In genomic region chr17:80944326-80944725, GRCh38 we compare ENCODE assay signal across 28 cellular contexts. TPM values are rescaled to one million over a fixed set of nuclear protein-coding genes. Genes with fewer than 3 reads are reported as not detected.
DNase-seq lines count a peak whose midpoint lies in the region; ATAC-seq and TF ChIP-seq lines count a peak whose summit lies in the region.
"Had no signal": no experiment of that assay in that cellular context is flagged by ENCODE, and none has a peak within 500 bp of the region (broad histone marks: within the 10 kb centered on the region; RNA-seq: fewer than 3 reads in every experiment).

No MANE protein-coding gene starts in this region.

- no peak overlapping the region for H3K9ac ChIP-seq in endodermal cell (ENCODE audit: extremely low read depth, low read length, poor library complexity, severe bottlenecking)

- ATAC-seq in left ventricle myocardium superior (no peak), heart right ventricle (no peak)
- ATAC-seq: naive thymus-derived CD8-positive, alpha-beta T cell; stimulated activated naive CD8-positive, alpha-beta T cell treated with anti-CD3 and anti-CD28 coated beads, Interleukin-15, amount 100 ng/mL, for 72 hours had no signal

- 84 to 88% methylated on average over 9 of the region's 9 CpGs for WGBS in heart right ventricle, 2 donors
- WGBS in endodermal cell (ENCODE audit: insufficient coverage in 1 of 2, insufficient read length in 1 of 2), 2 experiments = 77 to 94% methylated on average over 7 to 9 of the region's 9 CpGs

- TF ChIP-seq CTCF in heart right ventricle (IDR thresholded peaks at IDR 0.05) (no peak), endodermal cell (conservative IDR thresholded peaks at IDR 0.05) (no peak), osteocyte (IDR thresholded peaks at IDR 0.05) (no peak), uterus (IDR thresholded peaks at IDR 0.05) (no peak), OCI-LY7 (conservative IDR thresholded peaks at IDR 0.05; ENCODE audit: low read length) (no peak)

- H3K4me2 ChIP-seq in OCI-LY7 (ENCODE audit: low read length) = no peak overlapping the region

- no peaks in the 10 kb centered on the region for H4K20me1 ChIP-seq in OCI-LY7 (ENCODE audit: insufficient read depth, low read length)

- no peak overlapping the region for H2AFZ ChIP-seq in OCI-LY7 (ENCODE audit: low read length)

- H3K79me2 ChIP-seq in OCI-LY7 (ENCODE audit: insufficient read depth, low read depth, low read length) = no peaks in the 10 kb centered on the region

- H3K27me3 ChIP-seq in heart right ventricle (no peaks in the 10 kb centered on the region), endodermal cell (ENCODE audit: control insufficient read depth, insufficient read depth, low read length, poor library complexity, severe bottlenecking) (no peaks in the 10 kb centered on the region), uterus (no peaks in the 10 kb centered on the region)
- H3K27me3 ChIP-seq: colonic mucosa, ovary, right atrium auricular region had no signal

- CTCF ChIA-PET in OCI-LY7 (lab: Charles Lee; ENCODE audit: unreplicated experiment) = no interaction called here

- H3K4me3 ChIP-seq in heart right ventricle (no peak overlapping the region), endodermal cell (ENCODE audit: low read length) (no peak overlapping the region), uterus (no peak overlapping the region), OCI-LY7 (ENCODE audit: low read depth, low read length, poor library complexity, severe bottlenecking) (no peak overlapping the region)
- H3K4me3 ChIP-seq: colonic mucosa, ovary, right atrium auricular region, SK-N-MC had no signal

- H3K27ac Mint-ChIP-seq in endodermal cell (peak overlapping the region; percentile 21), osteocyte (ENCODE audit: unreplicated experiment) (peak overlapping the region; percentile 7)
- H3K27ac Mint-ChIP-seq: activated naive CD8-positive, alpha-beta T cell treated with anti-CD3 and anti-CD28 coated beads for 36 hours; H9; mesothelial cell of epicardium had no signal

- H3K27me3 Mint-ChIP-seq in endodermal cell (ENCODE audit: insufficient read depth) (no peaks in the 10 kb centered on the region), osteocyte (ENCODE audit: unreplicated experiment) (no peaks in the 10 kb centered on the region)
- H3K27me3 Mint-ChIP-seq: activated naive CD8-positive, alpha-beta T cell treated with anti-CD3 and anti-CD28 coated beads for 36 hours; naive thymus-derived CD8-positive, alpha-beta T cell; stimulated activated naive CD8-positive, alpha-beta T cell treated with anti-CD3 and anti-CD28 coated beads, Interleukin-15, amount 100 ng/mL, for 72 hours had no signal

- H3K4me1 ChIP-seq in heart right ventricle (peaks cover 5 to 22% (median 17%) of the 10 kb centered on the region in 9 donors), endodermal cell (ENCODE audit: control insufficient read depth, insufficient read depth, low read length) (no peaks in the 10 kb centered on the region), uterus (peaks cover 0 to 4% of the 10 kb centered on the region in 2 donors), OCI-LY7 (ENCODE audit: insufficient read depth, low read length, poor library complexity, severe bottlenecking) (peaks cover 12% of the 10 kb centered on the region)
- H3K4me1 ChIP-seq: colonic mucosa had no signal

- peaks cover 0 to 4% (median 0%) of the 10 kb centered on the region in 11 donors for H3K9me3 ChIP-seq in heart right ventricle
- H3K9me3 ChIP-seq in endodermal cell (ENCODE audit: control insufficient read depth, low read length) = no peaks in the 10 kb centered on the region
- H3K9me3 ChIP-seq in uterus = no peaks in the 10 kb centered on the region
- H3K9me3 ChIP-seq in OCI-LY7 (ENCODE audit: low read length) = no peaks in the 10 kb centered on the region
- H3K9me3 ChIP-seq: colonic mucosa, ovary, right atrium auricular region had no signal

- no TSS peak for BruUV-seq in OCI-LY7 (replicated peaks; lab: Mats Ljungman, UMichigan)

- H3K27ac ChIP-seq in heart right ventricle (no peak overlapping the region), endodermal cell (ENCODE audit: low read depth, low read length) (no peak overlapping the region), uterus (no peak overlapping the region), OCI-LY7 (ENCODE audit: low read depth, low read length, poor library complexity, severe bottlenecking) (no peak overlapping the region)
- H3K27ac ChIP-seq: colonic mucosa, ovary, right atrium auricular region, SK-N-MC had no signal

- H3K4me3 Mint-ChIP-seq in endodermal cell = no peak overlapping the region
- no peak overlapping the region for H3K4me3 Mint-ChIP-seq in osteocyte (ENCODE audit: unreplicated experiment)
- H3K4me3 Mint-ChIP-seq: activated naive CD8-positive, alpha-beta T cell treated with anti-CD3 and anti-CD28 coated beads for 36 hours; H9; mesothelial cell of epicardium; naive thymus-derived CD8-positive, alpha-beta T cell; stimulated activated naive CD8-positive, alpha-beta T cell treated with anti-CD3 and anti-CD28 coated beads, Interleukin-15, amount 100 ng/mL, for 72 hours had no signal

- no peak for TF ChIP-seq POLR2A in uterus (IDR thresholded peaks at IDR 0.05)

- POLR2A ChIA-PET in OCI-LY7 (lab: Charles Lee) = no interaction called here

- intact Hi-C loops in left ventricle myocardium superior (cut with micrococcal nuclease) (no loop called here), heart right ventricle (cut with DNase I) (no loop called here), uterus (cut with DNase I; ENCODE audit: low total_unique reads) (no loop called here), OCI-LY7 (cut with micrococcal nuclease; ENCODE audit: unreplicated experiment) (no loop called here)

- H3K9me3 Mint-ChIP-seq in endodermal cell (peaks cover 2% of the 10 kb centered on the region), osteocyte (ENCODE audit: unreplicated experiment) (no peaks in the 10 kb centered on the region)
- H3K9me3 Mint-ChIP-seq: activated naive CD8-positive, alpha-beta T cell treated with anti-CD3 and anti-CD28 coated beads for 36 hours; H9; naive thymus-derived CD8-positive, alpha-beta T cell; stimulated activated naive CD8-positive, alpha-beta T cell treated with anti-CD3 and anti-CD28 coated beads, Interleukin-15, amount 100 ng/mL, for 72 hours had no signal

- peaks cover 48% of the 10 kb centered on the region for H3K36me3 Mint-ChIP-seq in endodermal cell (ENCODE audit: low read depth)
- H3K36me3 Mint-ChIP-seq in osteocyte (ENCODE audit: unreplicated experiment) = peaks cover 20% of the 10 kb centered on the region

- H3K36me3 ChIP-seq in heart right ventricle (peaks cover 0 to 54% (median 21%) of the 10 kb centered on the region in 9 donors), endodermal cell (ENCODE audit: control insufficient read depth, insufficient read depth, low read length) (peaks cover 25% of the 10 kb centered on the region), uterus (no peaks in the 10 kb centered on the region), OCI-LY7 (ENCODE audit: insufficient read depth, low read length) (peaks cover 18% of the 10 kb centered on the region)
- H3K36me3 ChIP-seq: colonic mucosa, ovary had no signal

- H3K4me1 Mint-ChIP-seq in endodermal cell = no peaks in the 10 kb centered on the region
- peaks cover 14% of the 10 kb centered on the region for H3K4me1 Mint-ChIP-seq in osteocyte (ENCODE audit: unreplicated experiment)

- no peaks in the 10 kb centered on the region for H3K9me2 ChIP-seq in OCI-LY7 (ENCODE audit: insufficient read depth, low read length)

- DNase-seq in left ventricle myocardium superior (peak; percentile 17), heart right ventricle (no peak), endodermal cell (no peak), osteocyte (ENCODE audit: extremely low spot score, unreplicated experiment) (no peak), uterus (peak; percentile 8 to 12), NCI-H2029 treated with DMSO at 0.1 percent for 48 hours (lab: John Stamatoyannopoulos, UW) (no peak), OCI-LY7 (ENCODE audit: low spot score) (no peak)
- DNase-seq: activated CD4-positive, alpha-beta T cell treated with anti-CD3 and anti-CD28 coated beads, Interleukin-2, amount 50 U/mL, for 4 hours; activated naive CD8-positive, alpha-beta T cell treated with anti-CD3 and anti-CD28 coated beads for 36 hours; anterior cingulate cortex; C1 segment of cervical spinal cord; colonic mucosa; DMS53; effector CD8-positive, alpha-beta T cell; H9; islet precursor cell; KBM-7; NCI-H1092; NCI-H187; NCI-H2171; NCI-H510A treated with DMSO at 0.1 percent for 48 hours; stimulated activated CD8-positive, alpha-beta memory T cell treated with anti-CD3 and anti-CD28 coated beads, Interleukin-4, amount 100 ng/mL, for 48 hours; stimulated activated naive CD8-positive, alpha-beta T cell treated with anti-CD3 and anti-CD28 coated beads, Interleukin-15, amount 100 ng/mL, for 72 hours had no signal

RNA-seq across cellular contexts. Expression of gene CHMP6, which starts 47.3 kb away (rescaled TPM):
- 19.5 TPM for total RNA-seq in left ventricle myocardium superior
- total RNA-seq in heart right ventricle = 10 to 100 TPM; 17.5 to 26.4 (median 22.1) TPM
- polyA plus RNA-seq in heart right ventricle = 10 to 100 TPM; 23.8 to 30.6 TPM
- 10 to 100 TPM; 28.4 to 32.5 TPM for total RNA-seq in endodermal cell
- polyA plus RNA-seq in endodermal cell (2013, experiment 1 of 2) = 23.4 TPM
- polyA plus RNA-seq in endodermal cell (2013, experiment 2 of 2) = 20.2 TPM
- 31.1 and 35.9 TPM in 2 replicates for total RNA-seq in osteocyte
- 10 to 100 TPM in 3 of 4 donors, 1 to 10 TPM in 1; 3.6 to 33.2 (median 19.8) TPM for total RNA-seq in uterus
- 7.9 and 10.8 TPM in 2 replicates for total RNA-seq in OCI-LY7 (2014; rRNA removed; shearing (Covaris generic))
- 23.6 and 23.8 TPM in 2 replicates for total RNA-seq in OCI-LY7 (2022)

Comparison
In these comparisons a context has a peak if more than half of its experiments do, and no peak if none do; other contexts are left out.
1. DNase-seq: peak in left ventricle myocardium superior (single experiment) and uterus (2 of 2); none in heart right ventricle (0 of 2), endodermal cell (single experiment), osteocyte (single experiment), NCI-H2029 treated with DMSO at 0.1 percent for 48 hours (single experiment) and OCI-LY7 (single experiment).